Comparison of ENCODE assay signal across 8 cellular contexts in the genomic region with DNA sequence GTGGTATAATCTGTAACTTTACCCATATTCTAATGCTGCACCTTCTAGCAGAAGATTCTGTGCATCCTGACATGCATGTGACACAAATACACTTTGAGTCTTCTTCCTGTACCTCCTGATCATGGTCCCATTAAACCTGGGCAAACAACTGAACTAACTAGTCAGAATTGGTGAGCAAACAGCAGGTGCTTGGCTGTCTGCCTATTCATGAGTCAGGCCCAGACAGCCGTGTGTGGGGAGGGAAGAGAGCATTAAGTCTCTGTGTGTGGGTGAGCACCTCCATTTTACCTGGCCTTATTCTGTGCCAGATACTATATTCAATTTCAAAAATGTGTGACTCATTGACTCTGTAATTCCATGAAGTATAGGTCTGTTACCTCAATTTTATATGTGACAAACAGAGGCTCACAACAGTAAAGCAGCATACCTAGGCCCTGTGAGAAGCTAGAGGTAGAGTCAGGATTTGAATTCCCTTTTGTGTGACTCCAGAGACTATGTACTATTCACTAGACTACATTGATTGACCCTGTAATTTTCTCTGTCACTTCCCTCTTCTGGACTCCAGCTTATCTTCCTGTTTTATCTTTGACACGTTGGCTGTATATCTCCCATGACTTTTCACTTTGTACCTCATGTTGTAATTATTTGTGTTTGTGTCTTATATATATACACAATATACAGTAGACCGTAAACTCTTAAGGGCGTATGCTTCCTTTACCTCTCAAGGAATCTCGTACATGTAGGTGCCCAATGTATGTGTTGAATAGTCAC. TPM values are rescaled to one million over a fixed set of nuclear protein-coding genes. Genes with fewer than 3 reads are reported as not detected.
DNase-seq lines count a peak whose midpoint lies in the region; ATAC-seq and TF ChIP-seq lines count a peak whose summit lies in the region.

No MANE protein-coding gene starts in this region.

- in situ Hi-C loops in GM13976 (cut with MboI; ENCODE audit: low sequenced_read_pairs, unreplicated experiment) = no loop called here

- H3K27ac Mint-ChIP-seq in T-cell = peak overlapping the region; percentile 60 to 76
- H3K27ac Mint-ChIP-seq in MCF 10A (ENCODE audit: low read depth, unreplicated experiment) = peak overlapping the region; percentile 76
- H3K27ac Mint-ChIP-seq in progenitor cell of endocrine pancreas = no peak overlapping the region

- H3K27ac ChIP-seq in mucosa of rectum (ENCODE audit: low read depth in 2 of 2, low read length in 2 of 2) (peak overlapping the region; percentile 84 to 95), stomach (peak overlapping the region; percentile 22 to 86 (median 74))

- TF ChIP-seq CTCF in MCF 10A (IDR thresholded peaks at IDR 0.05; ENCODE audit: unreplicated experiment) = no peak
- no peak for TF ChIP-seq CTCF in stomach (IDR thresholded peaks at IDR 0.05)
- no peak for TF ChIP-seq CTCF in GM13976 (IDR thresholded peaks at IDR 0.05; ENCODE audit: borderline replicate concordance, control extremely low read depth, extremely low read depth, insufficient read depth, missing control alignments)
- TF ChIP-seq CTCF in progenitor cell of endocrine pancreas (IDR thresholded peaks at IDR 0.05; ENCODE audit: unreplicated experiment) = no peak

- TF ChIP-seq POLR2A in stomach (IDR thresholded peaks at IDR 0.05) = no peak

- H3K36me3 Mint-ChIP-seq in T-cell = peaks cover 37% of the 10 kb centered on the region
- H3K36me3 Mint-ChIP-seq in MCF 10A (ENCODE audit: insufficient read depth, unreplicated experiment) = peaks cover 30% of the 10 kb centered on the region
- peaks cover 14% of the 10 kb centered on the region for H3K36me3 Mint-ChIP-seq in progenitor cell of endocrine pancreas (ENCODE audit: insufficient read depth)

- H3K9me3 ChIP-seq in mucosa of rectum (ENCODE audit: control insufficient read depth in 2 of 2, low read length in 2 of 2) (no peaks in the 10 kb centered on the region), stomach (peaks cover 0 to 5% (median 0%) of the 10 kb centered on the region in 4 donors)

- peak overlapping the region; percentile 10 to 41 for H3K9ac ChIP-seq in mucosa of rectum (ENCODE audit: low read depth in 1 of 2, low read length in 2 of 2)

- CTCF ChIA-PET in T-cell (lab: Charles Lee) (no interaction called here), MCF 10A (lab: Yijun Ruan, JAX) (interaction anchor here (0.6 kb wide), 3 partner anchors 17 to 70 kb away, joined by 3 to 5 read pairs (median 4); no protein-coding TSS in a partner anchor)

- H3K9me3 Mint-ChIP-seq in T-cell (peaks cover 8 to 13% (median 10%) of the 10 kb centered on the region in 3 donors), MCF 10A (ENCODE audit: unreplicated experiment) (no peaks in the 10 kb centered on the region), progenitor cell of endocrine pancreas (ENCODE audit: low read depth) (peaks cover 14% of the 10 kb centered on the region)

- ATAC-seq in T-cell (replicated peaks in 1 of 4) = peak; percentile 59 to 99 (median 96)

- peaks cover 75 to 94% (median 87%) of the 10 kb centered on the region in 3 donors for H3K4me1 Mint-ChIP-seq in T-cell
- peaks cover 50% of the 10 kb centered on the region for H3K4me1 Mint-ChIP-seq in MCF 10A (ENCODE audit: insufficient read depth, unreplicated experiment)
- H3K4me1 Mint-ChIP-seq in progenitor cell of endocrine pancreas (ENCODE audit: low read depth) = peaks cover 24% of the 10 kb centered on the region

- intact Hi-C loops in MCF 10A (cut with micrococcal nuclease) (no loop called here), stomach (cut with DNase I; ENCODE audit: low total_unique reads) (no loop called here)

- WGBS in stomach, 5 donors = 45 to 53% (median 47%) methylated on average over 5 of the region's 5 CpGs

- no TSS peak for BruUV-seq in MCF 10A (replicated peaks; lab: Mats Ljungman, UMichigan)

- H3K4me3 ChIP-seq in mucosa of rectum (ENCODE audit: low read length in 2 of 2) (peak overlapping the region; percentile 15 to 20), stomach (no peak overlapping the region)

- H3K36me3 ChIP-seq in mucosa of rectum (ENCODE audit: control insufficient read depth in 2 of 2, insufficient read depth in 2 of 2, low read length in 2 of 2) = no peaks in the 10 kb centered on the region
- peaks cover 0 to 4% (median 0%) of the 10 kb centered on the region in 4 donors for H3K36me3 ChIP-seq in stomach

- no peaks in the 10 kb centered on the region for H3K27me3 Mint-ChIP-seq in T-cell
- no peaks in the 10 kb centered on the region for H3K27me3 Mint-ChIP-seq in MCF 10A (ENCODE audit: insufficient read depth, unreplicated experiment)
- no peaks in the 10 kb centered on the region for H3K27me3 Mint-ChIP-seq in progenitor cell of endocrine pancreas

- peak overlapping the region in 1 of 3 donors; percentile 7 for H3K4me3 Mint-ChIP-seq in T-cell
- H3K4me3 Mint-ChIP-seq in MCF 10A (ENCODE audit: unreplicated experiment) = no peak overlapping the region
- H3K4me3 Mint-ChIP-seq in progenitor cell of endocrine pancreas (ENCODE audit: low read depth) = no peak overlapping the region

- DNase-seq in CD1c-positive myeloid dendritic cell (ENCODE audit: extremely low spot score) = peak; percentile 76
- peak; percentile 98 for DNase-seq in NCI-H1105 treated with DMSO at 0.1 percent for 48 hours (lab: John Stamatoyannopoulos, UW)
- peak in 9 of 34 experiments; percentile 10 to 58 (median 26) for DNase-seq in T-cell
- peak; percentile 96 for DNase-seq in MCF 10A (ENCODE audit: unreplicated experiment)
- DNase-seq in stomach = peak; percentile 90
- no peak for DNase-seq in GM13976 (ENCODE audit: low spot score)
- DNase-seq in progenitor cell of endocrine pancreas (ENCODE audit: low spot score, unreplicated experiment) = no peak

- H3K27me3 ChIP-seq in mucosa of rectum (ENCODE audit: control insufficient read depth in 2 of 2, insufficient read depth in 2 of 2, low read length in 2 of 2) = no peaks in the 10 kb centered on the region
- H3K27me3 ChIP-seq in stomach = no peaks in the 10 kb centered on the region

- H3K4me1 ChIP-seq in mucosa of rectum (ENCODE audit: control insufficient read depth in 2 of 2, insufficient read depth in 2 of 2, low read length in 2 of 2) (peaks cover 47 to 51% of the 10 kb centered on the region in 2 donors), stomach (peaks cover 43 to 97% (median 69%) of the 10 kb centered on the region in 4 donors)

- no peak for TF ChIP-seq EP300 in stomach (IDR thresholded peaks at IDR 0.05)

- POLR2A ChIA-PET in T-cell (lab: Charles Lee) = no interaction called here
- POLR2A ChIA-PET in MCF 10A (lab: Yijun Ruan, JAX) = interaction anchor here (0.6 to 4.6 kb wide), 10 partner anchors 9 to 124 kb away, joined by 3 to 38 read pairs (median 4); a partner anchor contains a TSS

RNA-seq across cellular contexts. Expression of a gene that starts 32.2 kb away (rescaled TPM):
- 10 to 100 TPM; 53.5 to 75.5 (median 60.4) TPM for total RNA-seq in T-cell
- total RNA-seq in MCF 10A (2022) = 27.7 and 32.1 TPM in 2 replicates
- 10 to 100 TPM; 23.7 to 39.0 (median 31.9) TPM for total RNA-seq in stomach
- 10 to 100 TPM in 1 of 3 donors, 1 to 10 TPM in 2; 4.9 to 10.3 (median 7.0) TPM for polyA plus RNA-seq in stomach
- 21.0 and 22.3 TPM in 2 replicates for total RNA-seq in progenitor cell of endocrine pancreas

Comparison
In these comparisons a context has a peak if more than half of its experiments do, and no peak if none do; other contexts are left out.
1. DNase-seq: peak in CD1c-positive myeloid dendritic cell (single experiment), NCI-H1105 treated with DMSO at 0.1 percent for 48 hours (single experiment), MCF 10A (single experiment) and stomach (single experiment); none in GM13976 (single experiment) and progenitor cell of endocrine pancreas (single experiment).
2. H3K4me3 ChIP-seq: peak in mucosa of rectum (2 of 2); none in stomach (0 of 4).